10 cellular contexts compared by ENCODE assay signal in genomic region chr3:63067999-63068645, GRCh38.
DNase-seq lines count a peak whose midpoint lies in the region; ATAC-seq and TF ChIP-seq lines count a peak whose summit lies in the region.
"Had no signal": no experiment of that assay in that cellular context is flagged by ENCODE, and none has a peak within 500 bp of the region (broad histone marks: within the 10 kb centered on the region; RNA-seq: fewer than 3 reads in every experiment).

No MANE protein-coding gene starts in this region.

- no peak overlapping the region for H3K4me3 ChIP-seq in Jurkat, Clone E6-1 (ENCODE audit: low read length)
- H3K4me3 ChIP-seq in kidney epithelial cell (ENCODE audit: low read depth, low read length) = no peak overlapping the region
- H3K4me3 ChIP-seq: Peyer's patch had no signal

- H3K36me3 Mint-ChIP-seq in activated CD8-positive, alpha-beta memory T cell treated with anti-CD3 and anti-CD28 coated beads, Interleukin-2, amount 10 ng/mL, durations not matched to agents 7 days and 5 days = no peaks in the 10 kb centered on the region
- H3K36me3 Mint-ChIP-seq: naive thymus-derived CD8-positive, alpha-beta T cell had no signal

- H3K4me3 Mint-ChIP-seq in activated CD8-positive, alpha-beta memory T cell treated with anti-CD3 and anti-CD28 coated beads, Interleukin-2, amount 10 ng/mL, durations not matched to agents 7 days and 5 days = no peak overlapping the region
- H3K4me3 Mint-ChIP-seq: naive thymus-derived CD8-positive, alpha-beta T cell had no signal

- CTCF ChIA-PET in activated CD8-positive, alpha-beta memory T cell treated with anti-CD3 and anti-CD28 coated beads, Interleukin-2, amount 10 ng/mL, durations not matched to agents 7 days and 5 days (lab: Charles Lee) = no interaction called here

- H3K27ac Mint-ChIP-seq in activated CD8-positive, alpha-beta memory T cell treated with anti-CD3 and anti-CD28 coated beads, Interleukin-2, amount 10 ng/mL, durations not matched to agents 7 days and 5 days = no peak overlapping the region
- H3K27ac Mint-ChIP-seq: naive thymus-derived CD8-positive, alpha-beta T cell had no signal

- H3K9me3 Mint-ChIP-seq in activated CD8-positive, alpha-beta memory T cell treated with anti-CD3 and anti-CD28 coated beads, Interleukin-2, amount 10 ng/mL, durations not matched to agents 7 days and 5 days (ENCODE audit: low read depth) = peaks cover 7% of the 10 kb centered on the region

- H3K27me3 Mint-ChIP-seq in activated CD8-positive, alpha-beta memory T cell treated with anti-CD3 and anti-CD28 coated beads, Interleukin-2, amount 10 ng/mL, durations not matched to agents 7 days and 5 days = no peaks in the 10 kb centered on the region
- H3K27me3 Mint-ChIP-seq: naive thymus-derived CD8-positive, alpha-beta T cell had no signal

- H3K27me3 ChIP-seq in kidney epithelial cell (ENCODE audit: control insufficient read depth, insufficient read depth, low read length) = no peaks in the 10 kb centered on the region
- H3K27me3 ChIP-seq: Peyer's patch had no signal

- TF ChIP-seq CTCF in kidney epithelial cell (IDR thresholded peaks at IDR 0.05; ENCODE audit: insufficient read depth, low read length, poor library complexity, severe bottlenecking) = no peak

- H3K36me3 ChIP-seq in kidney epithelial cell (ENCODE audit: control insufficient read depth, insufficient read depth, low read length) = no peaks in the 10 kb centered on the region
- H3K36me3 ChIP-seq: Peyer's patch had no signal

- DNase-seq in EH (ENCODE audit: low read depth) (peak; percentile 64), amniotic epithelial cell (ENCODE audit: low read depth) (peak; percentile 45), kidney epithelial cell (ENCODE audit: low read depth) (peak; percentile 16)
- DNase-seq in Jurkat, Clone E6-1 (ENCODE audit: low read depth, low spot score) = peak; percentile 67
- no peak for DNase-seq in activated effector memory CD4-positive, alpha-beta T cell treated with anti-CD3 and anti-CD28 coated beads, Interleukin-2, amount 50 U/mL, for 16 hours
- no peak for DNase-seq in activated CD8-positive, alpha-beta memory T cell treated with anti-CD3 and anti-CD28 coated beads, Interleukin-2, amount 10 ng/mL, durations not matched to agents 7 days and 5 days

- no peaks in the 10 kb centered on the region for H3K4me1 Mint-ChIP-seq in activated CD8-positive, alpha-beta memory T cell treated with anti-CD3 and anti-CD28 coated beads, Interleukin-2, amount 10 ng/mL, durations not matched to agents 7 days and 5 days
- H3K4me1 Mint-ChIP-seq: naive thymus-derived CD8-positive, alpha-beta T cell had no signal

- ATAC-seq in GM19395 (IDR thresholded peaks at IDR 0.05; ENCODE audit: unreplicated experiment) (no peak), HG03039 (IDR thresholded peaks at IDR 0.05; ENCODE audit: unreplicated experiment) (no peak)
- ATAC-seq in activated CD8-positive, alpha-beta memory T cell treated with anti-CD3 and anti-CD28 coated beads, Interleukin-2, amount 10 ng/mL, durations not matched to agents 7 days and 5 days = no peak
- ATAC-seq: naive thymus-derived CD8-positive, alpha-beta T cell had no signal

Comparison
In these comparisons a context has a peak if more than half of its experiments do, and no peak if none do; other contexts are left out.
1. DNase-seq: peak in EH (single experiment), Jurkat, Clone E6-1 (single experiment), amniotic epithelial cell (single experiment) and kidney epithelial cell (single experiment); none in activated effector memory CD4-positive, alpha-beta T cell treated with anti-CD3 and anti-CD28 coated beads, Interleukin-2, amount 50 U/mL, for 16 hours (single experiment) and activated CD8-positive, alpha-beta memory T cell treated with anti-CD3 and anti-CD28 coated beads, Interleukin-2, amount 10 ng/mL, durations not matched to agents 7 days and 5 days (single experiment).